Comparison of ENCODE assay signal across 8 cellular contexts in genomic region chr3:158644345-158644908, GRCh38. TPM values are rescaled to one million over a fixed set of nuclear protein-coding genes. Genes with fewer than 3 reads are reported as not detected.
DNase-seq lines count a peak whose midpoint lies in the region; FAIRE-seq and TF ChIP-seq lines count a peak whose summit lies in the region.

Gene GFM1, plus strand, starts transcription at chr3:158644527. Its CDS starts 108 bp downstream, at chr3:158644635.

- H3K4me3 Mint-ChIP-seq in H9 (peak within 1 kb of the TSS; percentile 96 to 97), neural progenitor cell (peak within 1 kb of the TSS; percentile 94)

- H3K79me1 ChIP-seq in H9 (ENCODE audit: insufficient read depth, low read depth, low read length, poor library complexity, severe bottlenecking) = peaks cover 3% of the 10 kb centered on the region

- peaks cover 0 to 3% of the 10 kb centered on the region in 2 experiments; a peak in 1 of 5 replicates for H3K9me3 Mint-ChIP-seq in H9
- H3K9me3 Mint-ChIP-seq in neural progenitor cell = no peaks in the 10 kb centered on the region

- H3K27me3 Mint-ChIP-seq in H9 (ENCODE audit: low read depth) (no peaks in the 10 kb centered on the region), neural progenitor cell (ENCODE audit: insufficient read depth, low read depth) (peaks cover 6% of the 10 kb centered on the region)

- H3K4me1 ChIP-seq in H9 (ENCODE audit: insufficient read depth, low read length) (no peaks in the 10 kb centered on the region), neural progenitor cell (no peaks in the 10 kb centered on the region), subcutaneous abdominal adipose tissue (ENCODE audit: control insufficient read depth in 5 of 5, insufficient read depth in 5 of 5, low read length in 5 of 5) (peaks cover 4 to 22% (median 16%) of the 10 kb centered on the region in 5 donors)

- no peak within 1 kb of the TSS for H2BK12ac ChIP-seq in H9 (ENCODE audit: insufficient read length, low read depth, low read length)

- H3K9me3 ChIP-seq in H9 (ENCODE audit: control insufficient read depth, low read depth, low read length) = no peaks in the 10 kb centered on the region
- no peaks in the 10 kb centered on the region for H3K9me3 ChIP-seq in MG63
- H3K9me3 ChIP-seq in neural progenitor cell (ENCODE audit: low read depth) = no peaks in the 10 kb centered on the region
- H3K9me3 ChIP-seq in subcutaneous abdominal adipose tissue (ENCODE audit: control insufficient read depth in 5 of 5, low read length in 5 of 5) = no peaks in the 10 kb centered on the region

- H4K91ac ChIP-seq in H9 (ENCODE audit: insufficient read length, low read depth, low read length) = no peak within 1 kb of the TSS

- FAIRE-seq in G401.6 (lab: Jason Lieb, UNC) = peak; percentile 94

- H3K4ac ChIP-seq in H9 (ENCODE audit: low read depth, low read length) = no peak within 1 kb of the TSS

- DNase-seq in H9 = peak; percentile 96
- peak; percentile 96 for DNase-seq in MG63
- DNase-seq in SIG-M5 (lab: John Stamatoyannopoulos, UW) = peak; percentile 95
- peak; percentile 84 for DNase-seq in activated gamma-delta T cell treated with Interleukin-2 at 50 U/mL for 16 hours
- peak; percentile 90 to 97 for DNase-seq in foreskin fibroblast
- peak; percentile 94 for DNase-seq in neural progenitor cell (ENCODE audit: low spot score)

- H3K36me3 ChIP-seq in MG63 (peaks cover 31% of the 10 kb centered on the region), neural progenitor cell (no peaks in the 10 kb centered on the region), subcutaneous abdominal adipose tissue (ENCODE audit: control insufficient read depth in 5 of 5, insufficient read depth in 5 of 5, low read length in 5 of 5) (peaks cover 0 to 16% (median 10%) of the 10 kb centered on the region in 5 donors)

- H3T11ph ChIP-seq in H9 (ENCODE audit: low read length) = no peak within 1 kb of the TSS

- no peak within 1 kb of the TSS for H2BK15ac ChIP-seq in H9 (ENCODE audit: low read depth, low read length)

- H3K4me3 ChIP-seq in MG63 (peak within 1 kb of the TSS; percentile 99), foreskin fibroblast (ENCODE audit: low read depth in 1 of 2, low read length in 2 of 2) (peak within 1 kb of the TSS; percentile 91 to 98), neural progenitor cell (peak within 1 kb of the TSS; percentile 93), subcutaneous abdominal adipose tissue (ENCODE audit: low read depth in 1 of 5, low read length in 5 of 5) (peak within 1 kb of the TSS; percentile 67 to 95 (median 93))

- peak within 1 kb of the TSS; percentile 49 for H3K18ac ChIP-seq in H9 (ENCODE audit: insufficient read length, low read depth, low read length)

- peak within 1 kb of the TSS; percentile 95 to 96 (median 95) for H3K27ac Mint-ChIP-seq in H9
- peak within 1 kb of the TSS; percentile 3 for H3K27ac Mint-ChIP-seq in neural progenitor cell

- H3K56ac ChIP-seq in H9 (ENCODE audit: insufficient read length, low read depth, low read length) = no peak within 1 kb of the TSS

- peaks cover 10 to 31% (median 23%) of the 10 kb centered on the region in 3 experiments; a peak in 6 of 7 replicates for H3K36me3 Mint-ChIP-seq in H9 (ENCODE audit: insufficient read depth in 1 of 3, low read depth in 3 of 3)
- peaks cover 2% of the 10 kb centered on the region for H3K36me3 Mint-ChIP-seq in neural progenitor cell

- H4K5ac ChIP-seq in H9 (ENCODE audit: insufficient read length, low read depth, low read length) = no peak within 1 kb of the TSS

- H4K20me1 ChIP-seq in H9 (ENCODE audit: control insufficient read depth, insufficient read depth, insufficient read length) (no peaks in the 10 kb centered on the region), neural progenitor cell (ENCODE audit: low read depth) (no peaks in the 10 kb centered on the region)

- H3K23ac ChIP-seq in H9 (ENCODE audit: insufficient read length, low read depth, low read length) = no peak within 1 kb of the TSS

- peak within 1 kb of the TSS; percentile 69 for H3K4me2 ChIP-seq in H9 (ENCODE audit: insufficient read depth, insufficient read length, low read length)
- peak within 1 kb of the TSS; percentile 77 for H3K4me2 ChIP-seq in neural progenitor cell

- H3K4me1 Mint-ChIP-seq in H9 = peaks cover 8 to 10% of the 10 kb centered on the region in 2 experiments; a peak in 3 of 4 replicates
- H3K4me1 Mint-ChIP-seq in neural progenitor cell = peaks cover 9% of the 10 kb centered on the region

- TF ChIP-seq CTCF in H9 (conservative IDR thresholded peaks at IDR 0.05) (peak; percentile 88), foreskin fibroblast (IDR thresholded peaks at IDR 0.05; ENCODE audit: low read depth, low read length) (peak; percentile 75), neural progenitor cell (IDR thresholded peaks at IDR 0.05) (peak; percentile 78)

- no peak within 1 kb of the TSS for H3K27ac ChIP-seq in H9 (ENCODE audit: insufficient read length, low read depth, low read length)
- H3K27ac ChIP-seq in neural progenitor cell = no peak within 1 kb of the TSS
- H3K27ac ChIP-seq in subcutaneous abdominal adipose tissue (ENCODE audit: low read depth, low read length) = peak within 1 kb of the TSS; percentile 95

- H3K23me2 ChIP-seq in H9 (ENCODE audit: insufficient read length, low read depth, low read length, poor library complexity, severe bottlenecking) = no peaks in the 10 kb centered on the region

- no peaks in the 10 kb centered on the region for H3F3A ChIP-seq in neural progenitor cell (ENCODE audit: low read depth)

- H4K8ac ChIP-seq in H9 (replicated peaks; ENCODE audit: insufficient read length, low read depth, low read length) = no peak within 1 kb of the TSS

- no peaks in the 10 kb centered on the region for H3K27me3 ChIP-seq in H9 (ENCODE audit: insufficient read depth, low read length)
- no peaks in the 10 kb centered on the region for H3K27me3 ChIP-seq in MG63
- no peaks in the 10 kb centered on the region for H3K27me3 ChIP-seq in neural progenitor cell
- no peaks in the 10 kb centered on the region for H3K27me3 ChIP-seq in subcutaneous abdominal adipose tissue (ENCODE audit: control insufficient read depth in 5 of 5, insufficient read depth in 4 of 5, low read length in 5 of 5)

- WGBS in H9 (ENCODE audit: extremely low coverage, insufficient read length, low lambda C conversion rate) = no CpG with 5 or more reads among the region's 42 CpGs

- H2BK20ac ChIP-seq in H9 (ENCODE audit: low read depth, low read length, poor library complexity, severe bottlenecking) = no peak within 1 kb of the TSS

- H2AFZ ChIP-seq in H9 (ENCODE audit: low read length) (peak within 1 kb of the TSS; percentile 43), neural progenitor cell (replicated peaks) (peak within 1 kb of the TSS; percentile 97)

- no peak within 1 kb of the TSS for H2AK5ac ChIP-seq in H9 (ENCODE audit: insufficient read length, low read length)

- no peak within 1 kb of the TSS for H2BK120ac ChIP-seq in H9 (ENCODE audit: low read depth, low read length, poor library complexity, severe bottlenecking)

- H3K79me2 ChIP-seq in H9 (ENCODE audit: insufficient read depth, low read length) (peaks cover 6% of the 10 kb centered on the region; the same call in 1 of the 2 replicates), neural progenitor cell (ENCODE audit: low read depth) (peaks cover 22% of the 10 kb centered on the region)

- H3K9ac ChIP-seq in H9 (ENCODE audit: extremely low read depth, insufficient read length, low read length) (peak within 1 kb of the TSS; percentile 50), neural progenitor cell (peak within 1 kb of the TSS; percentile 60), subcutaneous abdominal adipose tissue (ENCODE audit: low read length in 5 of 5) (peak within 1 kb of the TSS; percentile 87 to 97 (median 95))

- H2BK5ac ChIP-seq in H9 (ENCODE audit: insufficient read length, low read length) = no peak within 1 kb of the TSS

- peak within 1 kb of the TSS; percentile 10; the same call in 1 of the 2 replicates for H3K14ac ChIP-seq in H9 (ENCODE audit: insufficient read depth, low read length)

RNA-seq across cellular contexts. Expression of gene GFM1, which starts in this region (rescaled TPM):
- total RNA-seq in H9 (2021) = 46.2 and 47.1 TPM in 2 replicates
- 60.3 and 98.4 TPM in 2 replicates for total RNA-seq in MG63 (2014; rRNA removed; shearing (Covaris generic); ENCODE audit: low replicate concordance)
- total RNA-seq in neural progenitor cell (ENCODE audit: low replicate concordance) = 25.8 and 52.0 TPM in 2 replicates
